ENCODE assay signal across 12 cellular contexts in the genomic region with DNA sequence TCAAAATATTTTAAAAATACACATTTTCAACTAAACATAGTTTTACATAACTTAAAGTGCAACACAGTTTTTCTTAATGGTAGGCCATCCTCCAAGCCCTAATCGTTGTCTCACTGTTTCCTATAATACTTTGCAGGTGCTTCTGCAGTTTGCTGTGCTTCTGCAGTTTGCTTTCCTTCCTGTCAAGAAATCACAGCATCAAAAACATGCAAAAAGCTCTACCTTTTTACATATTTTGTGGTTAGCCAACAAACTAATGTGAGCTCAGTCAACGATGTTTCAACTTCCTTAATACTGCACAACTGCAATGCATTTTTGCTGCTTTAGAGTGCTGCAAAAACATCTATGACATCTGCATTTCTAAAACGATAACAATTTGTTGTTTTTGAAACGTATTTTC. TPM values are rescaled to one million over a fixed set of nuclear protein-coding genes. Genes with fewer than 3 reads are reported as not detected.
DNase-seq lines count a peak whose midpoint lies in the region; ATAC-seq and TF ChIP-seq lines count a peak whose summit lies in the region.
"Had no signal": no experiment of that assay in that cellular context is flagged by ENCODE, and none has a peak within 500 bp of the region (broad histone marks: within the 10 kb centered on the region; RNA-seq: fewer than 3 reads in every experiment).

No MANE protein-coding gene starts in this region.

- H3K4me1 Mint-ChIP-seq in activated B cell treated with CpG ODN at 0.5 μM for 24 hours, result peaks cover 71% of the 10 kb centered on the region

- ATAC-seq in GM18508 (IDR thresholded peaks at IDR 0.05; ENCODE audit: insufficient read depth, unreplicated experiment), result peak; percentile 89
- peak; percentile 88 for ATAC-seq in GM19463 (IDR thresholded peaks at IDR 0.05; ENCODE audit: unreplicated experiment)
- ATAC-seq in HG03066 (IDR thresholded peaks at IDR 0.05; ENCODE audit: low read depth, unreplicated experiment), result peak; percentile 93
- ATAC-seq in activated B cell treated with CpG ODN at 0.5 μM for 24 hours (ENCODE audit: low read depth), result peak; percentile 85

- POLR2A ChIA-PET in activated B cell treated with CpG ODN at 0.5 μM for 24 hours (lab: Charles Lee), result interaction anchor here (1.3 to 1.4 kb wide), 2 partner anchors 25 to 26 kb away, joined by 3 to 5 read pairs; a partner anchor contains a TSS
- POLR2A ChIA-PET in RWPE1 (lab: Yijun Ruan, JAX; ENCODE audit: low non-redundant PET), result no interaction called here

- H3K4me3 Mint-ChIP-seq in activated B cell treated with CpG ODN at 0.5 μM for 24 hours, result no peak overlapping the region

- H3K27me3 Mint-ChIP-seq in activated B cell treated with CpG ODN at 0.5 μM for 24 hours, result no peaks in the 10 kb centered on the region

- peaks cover 5% of the 10 kb centered on the region for H3K9me3 Mint-ChIP-seq in activated B cell treated with CpG ODN at 0.5 μM for 24 hours

- intact Hi-C loops in activated B cell treated with CpG ODN at 0.5 μM for 24 hours (cut with micrococcal nuclease), result loop anchor here (1.0 to 5.0 kb wide), 2 partner anchors 25 to 336 kb away; a partner anchor contains a TSS

- no peak overlapping the region for H3K27ac ChIP-seq in RWPE1

- H3K27ac Mint-ChIP-seq in activated B cell treated with CpG ODN at 0.5 μM for 24 hours, result peak overlapping the region; percentile 75

- CTCF ChIA-PET in activated B cell treated with CpG ODN at 0.5 μM for 24 hours (lab: Charles Lee) (no interaction called here), RWPE1 (lab: Yijun Ruan, JAX) (no interaction called here)

- H3K36me3 Mint-ChIP-seq in activated B cell treated with CpG ODN at 0.5 μM for 24 hours (ENCODE audit: low read depth), result peaks cover 16% of the 10 kb centered on the region

- TF ChIP-seq CTCF in activated B cell treated with CpG ODN at 0.5 μM for 24 hours (IDR thresholded peaks at IDR 0.05) (no peak), RWPE1 (conservative IDR thresholded peaks at IDR 0.05; ENCODE audit: low read depth) (no peak)

- DNase-seq in activated B cell treated with CpG ODN at 0.5 μM for 24 hours, result no peak
- no peak for DNase-seq in RWPE1 (ENCODE audit: low spot score)
- no peak for DNase-seq in globus pallidus (ENCODE audit: low spot score)
- DNase-seq in NCI-H526 treated with DMSO at 0.1 percent for 48 hours (lab: John Stamatoyannopoulos, UW), result no peak
- no peak for DNase-seq in activated CD4-positive, alpha-beta T cell treated with anti-CD3 and anti-CD28 coated beads, Interleukin-2, amount 50 U/mL, for 1 hour
- DNase-seq: KG1; midbrain; SHP77 treated with DMSO at 0.1 percent for 48 hours; stimulated activated CD4-positive, alpha-beta T cell treated with anti-CD3 and anti-CD28 coated beads, Interleukin-2, amount 100 ng/mL, for 24 hours had no signal

RNA-seq across cellular contexts. Expression of a gene that starts 25.2 kb away (rescaled TPM):
- total RNA-seq in activated B cell treated with CpG ODN at 0.5 μM for 24 hours, result 70.2 and 72.1 TPM in 2 replicates
